In the genomic region with DNA sequence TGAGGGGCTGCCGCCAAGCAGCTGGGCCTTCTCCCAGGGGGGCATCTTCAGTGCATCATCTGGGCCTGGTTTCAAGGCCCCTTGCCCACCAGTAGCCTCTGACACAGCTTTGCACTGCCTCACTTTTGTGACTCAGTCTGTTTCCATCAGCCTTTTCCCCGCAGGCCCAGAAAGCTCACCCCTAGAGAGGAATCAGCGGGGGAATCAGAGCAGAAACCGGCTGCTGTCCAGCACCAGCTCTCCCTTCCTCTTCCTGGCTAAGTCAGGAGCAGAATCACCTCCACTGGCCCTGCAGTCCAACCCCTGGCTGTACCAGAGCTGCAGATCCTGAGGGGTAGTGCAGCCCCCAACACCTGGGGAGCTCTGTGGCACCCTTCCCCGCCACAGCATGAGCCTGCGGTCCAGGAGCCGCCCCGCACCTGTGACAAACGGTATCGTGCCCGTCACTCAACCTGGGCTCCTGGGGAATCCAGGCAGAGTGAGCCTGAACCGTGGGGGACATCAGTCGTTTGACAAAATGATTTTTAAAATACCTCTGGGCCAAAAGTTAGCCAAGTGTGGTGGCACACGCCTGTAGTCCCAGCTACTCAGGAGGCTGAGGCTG, we compare ENCODE assay signal across 1 cellular context.
TF ChIP-seq lines count a peak whose summit lies in the region.

No MANE protein-coding gene starts in this region.

TF ChIP-seq in HEK293, 187 proteins besides CTCF, POLR2A, EP300 and RAD21 (continued from another document):
- TF ChIP-seq, protein P1, sequence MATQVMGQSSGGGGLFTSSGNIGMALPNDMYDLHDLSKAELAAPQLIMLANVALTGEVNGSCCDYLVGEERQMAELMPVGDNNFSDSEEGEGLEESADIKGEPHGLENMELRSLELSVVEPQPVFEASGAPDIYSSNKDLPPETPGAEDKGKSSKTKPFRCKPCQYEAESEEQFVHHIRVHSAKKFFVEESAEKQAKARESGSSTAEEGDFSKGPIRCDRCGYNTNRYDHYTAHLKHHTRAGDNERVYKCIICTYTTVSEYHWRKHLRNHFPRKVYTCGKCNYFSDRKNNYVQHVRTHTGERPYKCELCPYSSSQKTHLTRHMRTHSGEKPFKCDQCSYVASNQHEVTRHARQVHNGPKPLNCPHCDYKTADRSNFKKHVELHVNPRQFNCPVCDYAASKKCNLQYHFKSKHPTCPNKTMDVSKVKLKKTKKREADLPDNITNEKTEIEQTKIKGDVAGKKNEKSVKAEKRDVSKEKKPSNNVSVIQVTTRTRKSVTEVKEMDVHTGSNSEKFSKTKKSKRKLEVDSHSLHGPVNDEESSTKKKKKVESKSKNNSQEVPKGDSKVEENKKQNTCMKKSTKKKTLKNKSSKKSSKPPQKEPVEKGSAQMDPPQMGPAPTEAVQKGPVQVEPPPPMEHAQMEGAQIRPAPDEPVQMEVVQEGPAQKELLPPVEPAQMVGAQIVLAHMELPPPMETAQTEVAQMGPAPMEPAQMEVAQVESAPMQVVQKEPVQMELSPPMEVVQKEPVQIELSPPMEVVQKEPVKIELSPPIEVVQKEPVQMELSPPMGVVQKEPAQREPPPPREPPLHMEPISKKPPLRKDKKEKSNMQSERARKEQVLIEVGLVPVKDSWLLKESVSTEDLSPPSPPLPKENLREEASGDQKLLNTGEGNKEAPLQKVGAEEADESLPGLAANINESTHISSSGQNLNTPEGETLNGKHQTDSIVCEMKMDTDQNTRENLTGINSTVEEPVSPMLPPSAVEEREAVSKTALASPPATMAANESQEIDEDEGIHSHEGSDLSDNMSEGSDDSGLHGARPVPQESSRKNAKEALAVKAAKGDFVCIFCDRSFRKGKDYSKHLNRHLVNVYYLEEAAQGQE (tag by site-specific recombination; IDR thresholded peaks at IDR 0.05) = peak; percentile 85
